In genomic region chr6:95867205-95867604, GRCh38 we compare ENCODE assay signal across 25 cellular contexts.
"Had no signal": no experiment of that assay in that cellular context is flagged by ENCODE, and none has a peak within 500 bp of the region (broad histone marks: within the 10 kb centered on the region; RNA-seq: fewer than 3 reads in every experiment).

No MANE protein-coding gene starts in this region.

- H3K27me3 ChIP-seq: stomach, suprapubic skin, testis, thyroid gland, tibial artery, tibial nerve, transverse colon, upper lobe of left lung, upper lobe of right lung, uterus, vagina had no signal

- H3K9me3 ChIP-seq: stomach, suprapubic skin, testis, thoracic aorta, thyroid gland, tibial artery, tibial nerve, transverse colon, upper lobe of left lung, upper lobe of right lung, uterus, vagina had no signal

- H3K36me3 ChIP-seq: stomach, suprapubic skin, thoracic aorta, thyroid gland, tibial artery, tibial nerve, transverse colon, upper lobe of left lung, upper lobe of right lung, uterus, vagina had no signal

- H3K27ac ChIP-seq: stomach, suprapubic skin, testis, thoracic aorta, thyroid gland, tibial artery, tibial nerve, transverse colon, upper lobe of left lung, upper lobe of right lung, uterus, vagina had no signal

- DNase-seq: stimulated activated CD4-positive, alpha-beta T cell treated with anti-CD3 and anti-CD28 coated beads, Interleukin-2, amount 100 ng/mL, for 48 hours; stimulated activated CD4-positive, alpha-beta T cell treated with anti-CD3 and anti-CD28 coated beads, Interleukin-4, amount 100 ng/mL, for 1 hour; stimulated activated CD4-positive, alpha-beta T cell treated with anti-CD3 and anti-CD28 coated beads, Interleukin-4, amount 100 ng/mL, for 24 hours; stimulated activated CD4-positive, alpha-beta T cell treated with anti-CD3 and anti-CD28 coated beads, Interleukin-4, amount 100 ng/mL, for 4 hours; stimulated activated CD8-positive, alpha-beta memory T cell treated with anti-CD3 and anti-CD28 coated beads, Interleukin-4, amount 100 ng/mL, for 48 hours; stimulated activated naive B cell treated with anti-CD40 and anti-IgM and Interleukin-4, amounts not matched to agents 10 μg/mL and 1 μg/mL and 100 μg/mL, for 72 hours; stimulated activated naive CD4-positive, alpha-beta T cell; stimulated activated naive CD4-positive, alpha-beta T cell treated with Interleukin-2 at 50 U/mL for 16 hours; stimulated activated naive CD8-positive, alpha-beta T cell treated with anti-CD3 and anti-CD28 coated beads, Interleukin-15, amount 100 ng/mL, for 72 hours; stimulated activated naive CD8-positive, alpha-beta T cell treated with anti-CD3 and anti-CD28 coated beads, Interleukin-15, Interleukin-2, amounts not matched to agents 100 U/mL and 50 U/mL, for 24 hours; tibial artery; upper lobe of left lung; upper lobe of right lung; uterus had no signal

- ATAC-seq: stimulated activated effector memory CD8-positive, alpha-beta T cell treated with anti-CD3 and anti-CD28 coated beads, Interleukin-12 subunit alpha, Interleukin-12 subunit beta, amount 100 ng/mL, for 72 hours; stimulated activated memory B cell treated with anti-CD40 and anti-IgM and Interleukin-4, amounts not matched to agents 10 μg/mL and 1 μg/mL and 100 μg/mL, for 72 hours; stimulated activated naive B cell treated with anti-CD40 and anti-IgM and Interleukin-4, amounts not matched to agents 10 μg/mL and 1 μg/mL and 100 μg/mL, for 72 hours; stimulated activated naive CD8-positive, alpha-beta T cell treated with anti-CD3 and anti-CD28 coated beads, Interleukin-15, amount 100 ng/mL, for 72 hours; stimulated activated naive CD8-positive, alpha-beta T cell treated with anti-CD3 and anti-CD28 coated beads, Interleukin-15, Interleukin-2, amounts not matched to agents 100 U/mL and 50 U/mL, for 24 hours; upper lobe of right lung had no signal

- H3K4me1 ChIP-seq: stomach, suprapubic skin, testis, thyroid gland, tibial artery, tibial nerve, transverse colon, upper lobe of left lung, upper lobe of right lung, uterus, vagina had no signal

- H3K4me3 ChIP-seq: stomach, suprapubic skin, testis, thoracic aorta, thyroid gland, tibial artery, tibial nerve, transverse colon, upper lobe of left lung, upper lobe of right lung, uterus, vagina had no signal

- FAIRE-seq: urothelium cell line had no signal
